Comparison of ENCODE assay signal across 19 cellular contexts in the genomic region with DNA sequence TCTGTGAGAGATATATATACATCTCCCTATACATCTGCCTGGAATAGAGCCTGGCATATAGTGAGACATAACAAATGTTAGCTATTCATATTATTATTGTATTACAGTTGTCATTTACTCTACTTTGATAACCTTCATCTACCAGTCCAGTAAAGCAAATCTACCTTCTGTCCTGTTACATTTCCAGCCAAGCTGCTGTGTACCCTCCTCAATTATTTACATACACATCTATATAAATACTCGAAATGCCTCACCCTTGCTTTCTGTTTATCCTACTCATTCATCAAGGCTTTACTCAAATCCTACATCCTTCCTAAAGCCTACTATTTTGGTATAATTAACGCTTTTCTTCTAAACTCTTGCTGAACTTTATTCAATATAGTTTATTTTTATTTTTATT. TPM values are rescaled to one million over a fixed set of nuclear protein-coding genes. Genes with fewer than 3 reads are reported as not detected.
DNase-seq lines count a peak whose midpoint lies in the region; TF ChIP-seq lines count a peak whose summit lies in the region.
"Had no signal": no experiment of that assay in that cellular context is flagged by ENCODE, and none has a peak within 500 bp of the region (broad histone marks: within the 10 kb centered on the region; RNA-seq: fewer than 3 reads in every experiment).

No MANE protein-coding gene starts in this region.

- intact Hi-C loops in prostate gland (cut with DNase I): loop anchor here (10.0 kb wide), 1 partner anchor 168 kb away; no protein-coding TSS in a partner anchor
- intact Hi-C loops in activated naive CD4-positive, alpha-beta T cell treated with anti-CD3 and anti-CD28 coated beads for 36 hours (cut with micrococcal nuclease): loop anchor here (5.0 kb wide), 1 partner anchor 66 kb away; no protein-coding TSS in a partner anchor

- H3K79me2 ChIP-seq in Loucy (ENCODE audit: insufficient read depth, low read length): peaks cover 99% of the 10 kb centered on the region

- WGBS in prostate gland: 84% methylated on average over 2 of the region's 2 CpGs

- CTCF ChIA-PET in activated naive CD4-positive, alpha-beta T cell treated with anti-CD3 and anti-CD28 coated beads for 36 hours (lab: Charles Lee): interaction anchor here (1.2 kb wide), 1 partner anchor 124 kb away, joined by 3 read pairs; no protein-coding TSS in a partner anchor

- H3K27ac Mint-ChIP-seq in activated naive CD4-positive, alpha-beta T cell treated with anti-CD3 and anti-CD28 coated beads for 36 hours: no peak overlapping the region

- peaks cover 7% of the 10 kb centered on the region; the same call in 1 of the 2 replicates for H3K36me3 ChIP-seq in Loucy (ENCODE audit: insufficient read depth, low read length)
- H3K36me3 ChIP-seq in prostate gland: no peaks in the 10 kb centered on the region

- no peak overlapping the region for H3K4me3 Mint-ChIP-seq in activated naive CD4-positive, alpha-beta T cell treated with anti-CD3 and anti-CD28 coated beads for 36 hours

- H4K20me1 ChIP-seq in Loucy (ENCODE audit: insufficient read depth, low read length, poor library complexity, severe bottlenecking): peaks cover 88% of the 10 kb centered on the region

- no peaks in the 10 kb centered on the region for H3K9me2 ChIP-seq in Loucy (replicated peaks; ENCODE audit: low read depth, low read length)

- peaks cover 69% of the 10 kb centered on the region for H3K4me1 Mint-ChIP-seq in activated naive CD4-positive, alpha-beta T cell treated with anti-CD3 and anti-CD28 coated beads for 36 hours (ENCODE audit: low read depth)

- peaks cover 44% of the 10 kb centered on the region for H3K4me1 ChIP-seq in Loucy (ENCODE audit: insufficient read depth, low read length, poor library complexity, severe bottlenecking)
- peaks cover 41% of the 10 kb centered on the region for H3K4me1 ChIP-seq in prostate gland (replicated peaks)

- H3F3A ChIP-seq in Loucy (ENCODE audit: low read depth): peaks cover 6% of the 10 kb centered on the region

- H3K9me3 Mint-ChIP-seq in activated naive CD4-positive, alpha-beta T cell treated with anti-CD3 and anti-CD28 coated beads for 36 hours: no peaks in the 10 kb centered on the region
- H3K9me3 Mint-ChIP-seq: CD4-positive, CD25-positive, alpha-beta regulatory T cell had no signal

- peaks cover 1% of the 10 kb centered on the region for H3K36me3 Mint-ChIP-seq in activated naive CD4-positive, alpha-beta T cell treated with anti-CD3 and anti-CD28 coated beads for 36 hours (ENCODE audit: low read depth)

- no peaks in the 10 kb centered on the region for H3K27me3 Mint-ChIP-seq in activated naive CD4-positive, alpha-beta T cell treated with anti-CD3 and anti-CD28 coated beads for 36 hours (ENCODE audit: low read depth)
- H3K27me3 Mint-ChIP-seq: CD4-positive, CD25-positive, alpha-beta regulatory T cell had no signal

- DNase-seq in DMS53 (lab: John Stamatoyannopoulos, UW) (peak; percentile 43), prostate gland (ENCODE audit: low spot score) (no peak), hepatic stellate cell (ENCODE audit: low spot score) (no peak), NCI-H524 treated with DMSO at 0.1 percent for 48 hours (lab: John Stamatoyannopoulos, UW) (no peak)
- no peak for DNase-seq in activated naive CD4-positive, alpha-beta T cell treated with anti-CD3 and anti-CD28 coated beads for 36 hours
- DNase-seq: 8988T; C1 segment of cervical spinal cord; Calu3; CD4-positive, CD25-positive, alpha-beta regulatory T cell; COR-L47; DMS79; EL; GDM1; GM23248; H7; HCEC 1CT had no signal

- no peak overlapping the region for H2AFZ ChIP-seq in Loucy (ENCODE audit: low read length)
- H2AFZ ChIP-seq: GM23248 had no signal

- peak overlapping the region; percentile 99 for H3K4me2 ChIP-seq in Loucy (ENCODE audit: low read depth, low read length, poor library complexity, severe bottlenecking)

- peak overlapping the region; percentile 3 for H3K4me3 ChIP-seq in Loucy (ENCODE audit: low read length, poor library complexity, severe bottlenecking)
- no peak overlapping the region for H3K4me3 ChIP-seq in prostate gland
- H3K4me3 ChIP-seq: GM12878, GM23248 had no signal

- H3K27me3 ChIP-seq in Loucy (ENCODE audit: insufficient read depth, low read length, poor library complexity, severe bottlenecking) (no peaks in the 10 kb centered on the region), prostate gland (replicated peaks; ENCODE audit: insufficient read depth) (no peaks in the 10 kb centered on the region)

- H3K27ac ChIP-seq in 22Rv1 (peak overlapping the region; percentile 74; the same call in 1 of the 2 replicates), prostate gland (peak overlapping the region; percentile 81 to 98)

- H3K9me3 ChIP-seq in Loucy (ENCODE audit: insufficient read depth, low read depth, low read length) (no peaks in the 10 kb centered on the region), prostate gland (no peaks in the 10 kb centered on the region)

- TF ChIP-seq CTCF in 22Rv1 (IDR thresholded peaks at IDR 0.05) (no peak), Loucy (conservative IDR thresholded peaks at IDR 0.05; ENCODE audit: low read length) (no peak), prostate gland (IDR thresholded peaks at IDR 0.05) (no peak)

- no peak overlapping the region for H3K9ac ChIP-seq in Loucy (ENCODE audit: low read depth, low read length, poor library complexity, severe bottlenecking)
- H3K9ac ChIP-seq: GM23248 had no signal

- TF ChIP-seq POLR2A in prostate gland (IDR thresholded peaks at IDR 0.05): no peak

RNA-seq across cellular contexts. Expression of a gene that starts 8.7 kb away (rescaled TPM):
- 10 to 100 TPM; 56.5 to 74.3 TPM for total RNA-seq in prostate gland
- total RNA-seq in activated naive CD4-positive, alpha-beta T cell treated with anti-CD3 and anti-CD28 coated beads for 36 hours: 10 to 100 TPM; 21.3 to 23.4 TPM

RNA-seq across cellular contexts. Expression of a gene that starts 9.6 kb away (rescaled TPM):
- total RNA-seq in prostate gland: 10 to 100 TPM; 10.2 to 20.2 TPM
- total RNA-seq in activated naive CD4-positive, alpha-beta T cell treated with anti-CD3 and anti-CD28 coated beads for 36 hours: 10 to 100 TPM; 22.6 to 23.5 TPM

RNA-seq across cellular contexts. Expression of a gene that starts 27.3 kb away (rescaled TPM):
- total RNA-seq in prostate gland: 10 to 100 TPM; 35.9 to 59.9 TPM
- 1 to 10 TPM; 4.1 to 5.1 TPM for total RNA-seq in activated naive CD4-positive, alpha-beta T cell treated with anti-CD3 and anti-CD28 coated beads for 36 hours

RNA-seq across cellular contexts. Expression of a gene that starts 36.5 kb away (rescaled TPM):
- total RNA-seq in prostate gland: 1 to 10 TPM; 2.0 to 8.6 TPM
- total RNA-seq in activated naive CD4-positive, alpha-beta T cell treated with anti-CD3 and anti-CD28 coated beads for 36 hours: not detected
- total RNA-seq: CD4-positive, CD25-positive, alpha-beta regulatory T cell had no signal

RNA-seq across cellular contexts. Expression of a gene that starts 48.0 kb away (rescaled TPM):
- under 1 TPM; 0.51 to 0.82 TPM for total RNA-seq in prostate gland
- under 1 TPM; 0.57 to 0.69 TPM for total RNA-seq in activated naive CD4-positive, alpha-beta T cell treated with anti-CD3 and anti-CD28 coated beads for 36 hours

Comparison
In these comparisons a context has a peak if more than half of its experiments do, and no peak if none do; other contexts are left out.
1. RNA of a gene that starts 27.3 kb away (total RNA-seq): 35.9 to 59.9 TPM in prostate gland; 4.1 to 5.1 TPM in activated naive CD4-positive, alpha-beta T cell treated with anti-CD3 and anti-CD28 coated beads for 36 hours; every median in the first group is over 4 times any median in the second.